ENCODE assay signal across 1 cellular context in the genomic region with DNA sequence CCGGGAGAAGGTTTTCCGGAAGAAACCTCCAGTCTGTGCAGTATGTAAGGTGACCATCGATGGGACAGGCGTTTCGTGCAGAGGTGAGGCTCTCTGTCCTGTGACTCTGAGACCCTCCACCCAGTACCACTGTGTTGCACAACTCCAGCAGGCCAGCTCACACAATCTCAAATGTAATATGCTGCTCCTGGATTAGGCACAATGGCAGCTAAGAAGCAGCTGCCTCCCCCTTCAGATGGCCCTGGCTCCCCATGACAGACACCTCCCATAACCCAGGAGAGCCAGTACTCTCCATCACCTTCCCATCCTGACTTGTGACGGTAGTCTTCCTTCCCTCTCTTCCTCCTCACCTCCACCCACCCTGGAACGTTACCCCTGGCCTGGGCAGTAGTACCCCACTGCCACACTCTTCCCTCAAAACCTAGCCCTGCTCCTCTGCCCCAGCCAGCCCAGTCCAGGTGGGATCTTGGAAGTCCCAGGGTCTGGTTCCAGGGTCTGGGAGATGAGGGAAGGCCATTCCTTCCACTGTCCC.
TF ChIP-seq lines count a peak whose summit lies in the region.

No MANE protein-coding gene starts in this region.

TF ChIP-seq in WTC11, 78 proteins besides CTCF, POLR2A, EP300 and RAD21:
- TF ChIP-seq STAT6 (CRISPR knock-in tag; conservative IDR thresholded peaks at IDR 0.05; ENCODE audit: low read depth) (no peak), USF1 (CRISPR knock-in tag; IDR thresholded peaks at IDR 0.05) (no peak), NR2C2 (CRISPR knock-in tag; IDR thresholded peaks at IDR 0.05) (no peak)
TF ChIP-seq in WTC11: peak in this region for 0.
